ENCODE assay signal across 9 cellular contexts in the genomic region with DNA sequence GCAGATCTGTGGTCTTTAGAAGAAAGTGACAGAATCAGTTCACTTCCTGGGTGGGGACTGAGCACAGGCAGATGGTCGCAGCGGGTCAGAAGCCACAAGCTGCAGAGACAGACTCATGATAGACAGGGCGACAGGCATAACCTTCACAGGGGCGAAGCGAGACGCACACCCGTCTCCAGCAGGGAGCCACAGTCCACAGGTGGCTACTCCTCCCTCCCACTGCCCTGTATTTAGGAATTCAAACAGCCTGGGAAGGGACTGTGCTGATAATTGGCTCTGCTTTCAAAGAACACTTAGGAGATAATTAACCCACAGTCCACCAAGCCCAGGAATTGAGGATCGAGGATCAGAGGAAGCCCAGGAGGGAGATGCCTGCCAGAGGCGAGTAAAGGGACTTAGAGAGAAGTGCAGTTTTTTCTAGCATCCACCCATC. TPM values are rescaled to one million over a fixed set of nuclear protein-coding genes. Genes with fewer than 3 reads are reported as not detected.
DNase-seq lines count a peak whose midpoint lies in the region; ATAC-seq, FAIRE-seq and TF ChIP-seq lines count a peak whose summit lies in the region.
"Had no signal": no experiment of that assay in that cellular context is flagged by ENCODE, and none has a peak within 500 bp of the region (broad histone marks: within the 10 kb centered on the region; RNA-seq: fewer than 3 reads in every experiment).

No MANE protein-coding gene starts in this region.

- peak overlapping the region; percentile 37 for H2AFZ ChIP-seq in fibroblast of lung (ENCODE audit: low read length)

- H3K27me3 Mint-ChIP-seq in HFFc6 (ENCODE audit: insufficient read depth) = peaks cover 5% of the 10 kb centered on the region

- H3K27ac ChIP-seq in Peyer's patch (peak overlapping the region; percentile 38 to 86 (median 58)), fibroblast of lung (ENCODE audit: insufficient read depth, low read length) (peak overlapping the region; percentile 58), skin epidermis (peak overlapping the region in 19 of 21 experiments; percentile 41 to 92 (median 79))

- DNase-seq in GM12891 (ENCODE audit: insufficient read length, low spot score) (no peak), HFFc6 (no peak), Peyer's patch (peak; percentile 60 to 73 (median 72)), fibroblast of lung (ENCODE audit: low read depth in 2 of 2) (no peak), cerebellar cortex (ENCODE audit: low spot score) (no peak)
- no peak for DNase-seq in activated CD4-positive, alpha-beta T cell treated with anti-CD3 and anti-CD28 coated beads, Interleukin-2, amount 50 U/mL, for 4 hours

- H3K9ac ChIP-seq in fibroblast of lung (ENCODE audit: insufficient read depth, low read length) = no peak overlapping the region

- H3K4me3 ChIP-seq in Peyer's patch (peak overlapping the region in 1 of 4 donors; percentile 6), fibroblast of lung (replicated peaks in 1 of 4; ENCODE audit: control extremely low read depth in 1 of 4, insufficient read depth in 1 of 4, low read depth in 3 of 4, low read length in 4 of 4) (no peak overlapping the region), skin epidermis (no peak overlapping the region)

- H3K79me2 ChIP-seq in fibroblast of lung (ENCODE audit: control insufficient read depth, insufficient read depth, low read length) = no peaks in the 10 kb centered on the region

- H3K9me3 ChIP-seq in Peyer's patch (no peaks in the 10 kb centered on the region), fibroblast of lung (ENCODE audit: control insufficient read depth, insufficient read depth, low read depth, low read length) (no peaks in the 10 kb centered on the region)

- no peaks in the 10 kb centered on the region for H3K9me3 Mint-ChIP-seq in HFFc6

- no peak for TF ChIP-seq POLR2A in GM12891 (IDR thresholded peaks at IDR 0.05; ENCODE audit: low read depth, low read length)
- TF ChIP-seq POLR2A in Peyer's patch (IDR thresholded peaks at IDR 0.05) = no peak

- H3K27me3 ChIP-seq in Peyer's patch (no peaks in the 10 kb centered on the region), fibroblast of lung (ENCODE audit: control insufficient read depth, insufficient read depth, low read length) (no peaks in the 10 kb centered on the region)

- no peaks in the 10 kb centered on the region for H4K20me1 ChIP-seq in fibroblast of lung (ENCODE audit: control insufficient read depth, extremely low read depth, insufficient read depth, low read length)

- peak overlapping the region; percentile 98 for H3K27ac Mint-ChIP-seq in HFFc6

- H3K4me1 ChIP-seq in Peyer's patch (peaks cover 0 to 39% (median 6%) of the 10 kb centered on the region in 4 donors), fibroblast of lung (ENCODE audit: control insufficient read depth, extremely low read depth, insufficient read depth, low read length) (peaks cover 24% of the 10 kb centered on the region)

- peaks cover 64% of the 10 kb centered on the region for H3K4me1 Mint-ChIP-seq in HFFc6 (ENCODE audit: low read depth)

- no peak for ATAC-seq in GM18868 (IDR thresholded peaks at IDR 0.05; ENCODE audit: unreplicated experiment)

- 0 out of 2 replicates have a peak, but pooled peaks cover 5% of the 10 kb centered on the region for H3K36me3 Mint-ChIP-seq in HFFc6 (ENCODE audit: low read depth)

- H3K4me2 ChIP-seq in fibroblast of lung (ENCODE audit: extremely low read depth, insufficient read depth, low read length) = peak overlapping the region; percentile 60

- FAIRE-seq in GM12891 (lab: Jason Lieb, UNC) = peak; percentile 45

- TF ChIP-seq CTCF in HFFc6 (IDR thresholded peaks at IDR 0.05) = no peak
- TF ChIP-seq CTCF in Peyer's patch (IDR thresholded peaks at IDR 0.05) = no peak
- TF ChIP-seq CTCF in fibroblast of lung (conservative IDR thresholded peaks at IDR 0.05 in 1 of 2, IDR thresholded peaks at IDR 0.05 in 1 of 2; ENCODE audit: low read depth in 1 of 2, low read length in 2 of 2) = no peak

- H3K36me3 ChIP-seq in Peyer's patch = no peaks in the 10 kb centered on the region
- H3K36me3 ChIP-seq in fibroblast of lung (ENCODE audit: control insufficient read depth, insufficient read depth, low read length) = no peaks in the 10 kb centered on the region

- H3K4me3 Mint-ChIP-seq in HFFc6 = peak overlapping the region; percentile 87

TF ChIP-seq in GM12891, 5 proteins besides CTCF, POLR2A, EP300 and RAD21:
- TF ChIP-seq SPI1 (IDR thresholded peaks at IDR 0.05; ENCODE audit: low read depth, low read length) (no peak), PAX5 (IDR thresholded peaks at IDR 0.05; ENCODE audit: insufficient read depth, low read length, severe bottlenecking) (no peak), POLR2AphosphoS5 (IDR thresholded peaks at IDR 0.05; ENCODE audit: low read depth, low read length) (no peak), POU2F2 (IDR thresholded peaks at IDR 0.05; ENCODE audit: low read depth, low read length) (no peak), TAF1 (IDR thresholded peaks at IDR 0.05; ENCODE audit: low read depth, low read length) (no peak)

RNA-seq across cellular contexts. Expression of a gene that starts 23.2 kb away (rescaled TPM):
- polyA plus RNA-seq in GM12891 (2012; ENCODE audit: low read depth, missing spikeins) = 1.8 TPM
- total RNA-seq in HFFc6 (2021; fragmentation: NEBNext Ultra II Directional; extraction: Animal tissue kit (Norgen Biotek cat#: 25700)) = 1 to 10 TPM; 6.3 to 9.5 (median 6.9) TPM
- total RNA-seq in Peyer's patch = 10 to 100 TPM in 2 of 4 donors, 1 to 10 TPM in 2; 2.6 to 33.9 (median 10.3) TPM
- 5.9 and 9.6 TPM in 2 replicates for total RNA-seq in fibroblast of lung
- 2.5 and 4.4 TPM in 2 replicates for polyA plus RNA-seq in fibroblast of lung
- 3.6 and 4.7 TPM in 2 replicates for polyA plus RNA-seq in fibroblast of lung (2012)
- polyA minus RNA-seq in fibroblast of lung (ENCODE audit: low replicate concordance) = 21.3 and 23.8 TPM in 2 replicates

RNA-seq across cellular contexts. Expression of a gene that starts 48.4 kb away (rescaled TPM):
- polyA plus RNA-seq in GM12891 (2012; ENCODE audit: low read depth, missing spikeins) = 0.09 TPM
- total RNA-seq in HFFc6 (2021; fragmentation: NEBNext Ultra II Directional; extraction: Animal tissue kit (Norgen Biotek cat#: 25700)) = not detected
- total RNA-seq in Peyer's patch = under 1 TPM in 1 of 4 donors, not detected in 3; 0.57 TPM
- total RNA-seq in fibroblast of lung = not detected in 2 replicates
- not detected in 2 replicates for polyA plus RNA-seq in fibroblast of lung
- polyA plus RNA-seq in fibroblast of lung (2012) = not detected in 2 replicates
- polyA minus RNA-seq in fibroblast of lung (ENCODE audit: low replicate concordance) = not detected in 2 replicates
- total RNA-seq: NCI-H460 had no signal

Comparison
In these comparisons a context has a peak if more than half of its experiments do, and no peak if none do; other contexts are left out.
1. DNase-seq: peak in Peyer's patch (3 of 3); none in GM12891 (single experiment), HFFc6 (single experiment), fibroblast of lung (0 of 2), cerebellar cortex (single experiment) and activated CD4-positive, alpha-beta T cell treated with anti-CD3 and anti-CD28 coated beads, Interleukin-2, amount 50 U/mL, for 4 hours (0 of 2).
2. Peak in every context shown above with its lines, with median percentiles within 50 percentile points of each other: H3K27ac ChIP-seq.